Comparison of ENCODE assay signal across 25 cellular contexts in genomic region chr16:8696880-8697279, GRCh38.
"Had no signal": no experiment of that assay in that cellular context is flagged by ENCODE, and none has a peak within 500 bp of the region (broad histone marks: within the 10 kb centered on the region; RNA-seq: fewer than 3 reads in every experiment).

No MANE protein-coding gene starts in this region.

- H3K9ac ChIP-seq: KMS-11 had no signal

- H3K27ac Mint-ChIP-seq: activated CD8-positive, alpha-beta T cell treated with anti-CD3 and anti-CD28 coated beads, Interleukin-2, amount 10 ng/mL, durations not matched to agents 7 days and 5 days; activated naive CD8-positive, alpha-beta T cell; activated T-cell treated with anti-CD3 and anti-CD28 coated beads, Interleukin-2, amount 50 U/mL, for 24 hours; T-helper 1 cell treated with Interleukin-12 subunit alpha and Interleukin-12 subunit beta and Interleukin-4 antibody, amounts not matched to agents 30 μg/mL and 1 μg/mL, for 36 hours; WTC11 had no signal

- H3K36me3 Mint-ChIP-seq: WTC11 had no signal

- H3K27ac ChIP-seq: KMS-11 had no signal

- H3K9me3 Mint-ChIP-seq: activated T-cell treated with anti-CD3 and anti-CD28 coated beads, Interleukin-2, amount 50 U/mL, for 24 hours; T-helper 1 cell treated with Interleukin-12 subunit alpha and Interleukin-12 subunit beta and Interleukin-4 antibody, amounts not matched to agents 30 μg/mL and 1 μg/mL, for 36 hours; WTC11 had no signal

- ATAC-seq: activated CD8-positive, alpha-beta T cell treated with anti-CD3 and anti-CD28 coated beads, Interleukin-2, amount 10 ng/mL, durations not matched to agents 7 days and 5 days; WTC11 had no signal

- DNase-seq: activated CD4-positive, alpha-beta T cell treated with anti-CD3 and anti-CD28 coated beads for 48 hours; activated CD4-positive, alpha-beta T cell treated with anti-CD3 and anti-CD28 coated beads, Interleukin-2, amount 50 U/mL, for 4 hours; activated CD4-positive, CD25-positive, alpha-beta regulatory T cell treated with anti-CD3 and anti-CD28 coated beads, Interleukin-2, amount 50 U/mL, for 72 hours; activated CD8-positive, alpha-beta memory T cell treated with anti-CD3 and anti-CD28 coated beads, Interleukin-2, amount 50 U/mL, for 48 hours; activated CD8-positive, alpha-beta T cell treated with anti-CD3 and anti-CD28 coated beads, Interleukin-2, amount 10 ng/mL, durations not matched to agents 7 days and 5 days; activated effector memory CD4-positive, alpha-beta T cell treated with anti-CD3 and anti-CD28 coated beads, Interleukin-2, amount 50 U/mL, for 16 hours; activated naive CD4-positive, alpha-beta T cell treated with Interleukin-2 at 50 U/mL for 16 hours; activated T-cell treated with anti-CD3 and anti-CD28 coated beads, Interleukin-2, amount 50 U/mL, for 24 hours; central memory CD4-positive, alpha-beta T cell; MV-4-11; NCI-H1092 treated with DMSO at 0.1 percent for 48 hours; NCI-H1417 treated with DMSO at 0.1 percent for 48 hours; NCI-H1694; NCI-H2029; NCI-H2107; NCI-H345; NCI-H510A; NCI-H526 treated with DMSO at 0.1 percent for 48 hours; SHP77 treated with DMSO at 0.1 percent for 48 hours; T-helper 9 cell had no signal

- H3K4me3 Mint-ChIP-seq: activated CD8-positive, alpha-beta T cell treated with anti-CD3 and anti-CD28 coated beads, Interleukin-2, amount 10 ng/mL, durations not matched to agents 7 days and 5 days; activated naive CD8-positive, alpha-beta T cell; activated T-cell treated with anti-CD3 and anti-CD28 coated beads, Interleukin-2, amount 50 U/mL, for 24 hours; T-helper 1 cell treated with Interleukin-12 subunit alpha and Interleukin-12 subunit beta and Interleukin-4 antibody, amounts not matched to agents 30 μg/mL and 1 μg/mL, for 36 hours; WTC11 had no signal

- H3K4me2 ChIP-seq: KMS-11 had no signal

- H3K27me3 Mint-ChIP-seq: activated naive CD8-positive, alpha-beta T cell; activated T-cell treated with anti-CD3 and anti-CD28 coated beads, Interleukin-2, amount 50 U/mL, for 24 hours had no signal

- FAIRE-seq: RCC 7860 had no signal
